In genomic region chr4:27684501-27685077, GRCh38 we compare ENCODE assay signal across 1 cellular context.
TF ChIP-seq lines count a peak whose summit lies in the region.

No MANE protein-coding gene starts in this region.

TF ChIP-seq in GM23338, 12 proteins besides CTCF, POLR2A, EP300 and RAD21 (continued from another document):
- TF ChIP-seq ZNF462 (CRISPR knock-in tag; IDR thresholded peaks at IDR 0.05) (no peak), STAT1 (IDR thresholded peaks at IDR 0.05; ENCODE audit: unreplicated experiment) (no peak), EZH2phosphoT487 (IDR thresholded peaks at IDR 0.05; ENCODE audit: unreplicated experiment) (no peak), POLR2AphosphoS5 (IDR thresholded peaks at IDR 0.05; ENCODE audit: low read depth) (no peak), EZH2 (IDR thresholded peaks at IDR 0.05; ENCODE audit: low read depth, unreplicated experiment) (no peak), ZNF331 (CRISPR knock-in tag; IDR thresholded peaks at IDR 0.05; ENCODE audit: low read depth) (no peak), ZNF114 (CRISPR knock-in tag; IDR thresholded peaks at IDR 0.05) (no peak), CREB1 (CRISPR knock-in tag; IDR thresholded peaks at IDR 0.05; ENCODE audit: low read depth) (no peak), JUNB (IDR thresholded peaks at IDR 0.05; ENCODE audit: unreplicated experiment) (no peak)
